In genomic region chr6:53388615-53389014, GRCh38 we compare ENCODE assay signal across 1 cellular context. TPM values are rescaled to one million over a fixed set of nuclear protein-coding genes. Genes with fewer than 3 reads are reported as not detected.
"Had no signal": no experiment of that assay in that cellular context is flagged by ENCODE, and none has a peak within 500 bp of the region (broad histone marks: within the 10 kb centered on the region; RNA-seq: fewer than 3 reads in every experiment).

No MANE protein-coding gene starts in this region.

RNA-seq across cellular contexts. Expression of gene ELOVL5, which starts 39.9 kb away (rescaled TPM):
- total RNA-seq: HT-29 had no signal
